1 cellular context compared by ENCODE assay signal in the genomic region with DNA sequence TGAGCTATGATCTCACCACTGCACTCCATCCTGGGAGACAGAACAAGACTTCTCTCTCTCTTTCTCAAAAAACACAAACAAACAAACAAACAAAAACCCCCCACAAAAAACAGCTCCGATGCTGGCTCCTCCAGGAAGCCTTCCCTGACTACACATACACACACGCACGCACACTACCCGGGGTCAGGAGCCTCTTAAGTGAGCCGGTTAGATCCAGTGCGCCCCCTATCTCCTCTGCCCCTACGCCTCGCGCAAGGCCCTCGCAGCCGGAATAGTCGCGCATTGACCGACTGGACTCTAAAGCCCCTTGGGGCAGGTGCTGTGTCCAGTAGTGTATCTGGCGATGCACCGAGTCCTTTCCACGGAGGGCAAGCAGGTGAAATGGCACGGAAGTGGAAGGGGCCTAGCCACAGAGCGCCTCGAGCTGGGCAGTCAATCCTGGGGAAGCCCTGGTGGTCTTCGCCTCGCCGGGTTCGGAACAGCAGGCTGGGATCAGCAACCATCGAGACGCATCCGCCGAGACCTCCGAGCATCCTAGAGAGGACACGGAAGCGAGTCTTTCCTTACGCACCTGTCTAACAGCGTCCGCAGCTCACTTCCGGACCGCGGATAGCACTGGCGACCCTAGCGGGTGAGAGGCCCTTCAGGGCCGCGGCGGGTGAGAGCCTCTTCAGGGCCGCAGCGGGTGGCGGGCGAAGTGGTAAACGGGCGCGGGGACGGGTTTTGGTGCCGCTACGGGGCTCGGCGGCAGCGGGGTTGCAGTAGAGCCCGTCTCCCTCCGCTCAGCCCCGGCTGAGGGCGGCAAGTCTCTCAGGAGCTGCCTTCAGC.
TF ChIP-seq lines count a peak whose summit lies in the region.

A gene (plus strand): TSS at position 588 of the 828 bp plus-strand sequence. CDS start 2,661 bp downstream, outside the sequence.

TF ChIP-seq in H1, 55 proteins besides CTCF, POLR2A, EP300 and RAD21:
- TF ChIP-seq CREB1 (IDR thresholded peaks at IDR 0.05) (peak; percentile 78), TCF12 (IDR thresholded peaks at IDR 0.05; ENCODE audit: low read depth, low read length) (peak; percentile 67; the same call in 1 of the 2 replicates), RBBP5 (IDR thresholded peaks at IDR 0.05; ENCODE audit: borderline replicate concordance, low read depth, low read length) (peak; percentile 82; the same call in 1 of the 2 replicates), SIN3A (conservative IDR thresholded peaks at IDR 0.05 in 1 of 2, IDR thresholded peaks at IDR 0.05 in 1 of 2; ENCODE audit: low read depth in 1 of 2, low read length in 2 of 2) (peak in 1 of 2 experiments; percentile 93; a peak in 2 of 4 replicates), KDM1A (IDR thresholded peaks at IDR 0.05; ENCODE audit: borderline replicate concordance, low read length) (0 out of 2 replicates have a peak, but pooled peaks have one; percentile 47), TAF1 (IDR thresholded peaks at IDR 0.05; ENCODE audit: low read depth, low read length) (peak; percentile 98), JUN (IDR thresholded peaks at IDR 0.05; ENCODE audit: low read depth, low read length) (0 out of 2 replicates have a peak, but pooled peaks have one; percentile 5), SUZ12 (IDR thresholded peaks at IDR 0.05; ENCODE audit: low read length) (no peak), ASH2L (IDR thresholded peaks at IDR 0.05; ENCODE audit: low read length) (peak; percentile 91), TEAD4 (IDR thresholded peaks at IDR 0.05; ENCODE audit: low read depth, low read length) (0 out of 2 replicates have a peak, but pooled peaks have one; percentile 33), SP1 (IDR thresholded peaks at IDR 0.05; ENCODE audit: low read depth, low read length) (peak; percentile 57; the same call in 1 of the 2 replicates), POLR2AphosphoS5 (IDR thresholded peaks at IDR 0.05; ENCODE audit: low read depth, low read length) (peak; percentile 90), GABPA (IDR thresholded peaks at IDR 0.05; ENCODE audit: borderline replicate concordance, insufficient read depth, low read length) (peak; percentile 97), SP2 (IDR thresholded peaks at IDR 0.05; ENCODE audit: low read length) (peak; percentile 100), MAFK (IDR thresholded peaks at IDR 0.05; ENCODE audit: low read depth, low read length) (no peak), PHF8 (conservative IDR thresholded peaks at IDR 0.05; ENCODE audit: low read depth, low read length) (peak; percentile 96), EGR1 (IDR thresholded peaks at IDR 0.05; ENCODE audit: borderline replicate concordance, low read depth, low read length) (peak; percentile 98), NANOG (IDR thresholded peaks at IDR 0.05; ENCODE audit: insufficient read depth, low read depth, low read length, poor library complexity, severe bottlenecking) (no peak), SIX5 (IDR thresholded peaks at IDR 0.05; ENCODE audit: low read depth, low read length) (peak; percentile 10; the same call in 1 of the 2 replicates), SIRT6 (IDR thresholded peaks at IDR 0.05; ENCODE audit: low read length) (no peak), HDAC2 (IDR thresholded peaks at IDR 0.05; ENCODE audit: borderline replicate concordance in 1 of 2, low read depth in 2 of 2, low read length in 2 of 2) (no peak), BRCA1 (IDR thresholded peaks at IDR 0.05; ENCODE audit: low read depth, low read length) (no peak), CTBP2 (IDR thresholded peaks at IDR 0.05; ENCODE audit: borderline replicate concordance, insufficient read depth, insufficient read length, low read length) (no peak), SP4 (IDR thresholded peaks at IDR 0.05; ENCODE audit: low read length) (peak; percentile 48; the same call in 1 of the 2 replicates), KDM5A (IDR thresholded peaks at IDR 0.05; ENCODE audit: low read length) (peak; percentile 56; the same call in 1 of the 2 replicates), TAF7 (optimal IDR thresholded peaks at IDR 0.05; ENCODE audit: borderline replicate concordance, low read depth, low read length) (peak; percentile 86), KDM4A (IDR thresholded peaks at IDR 0.05; ENCODE audit: low read depth, low read length, severe bottlenecking) (peak; percentile 87), ZNF274 (IDR thresholded peaks at IDR 0.05; ENCODE audit: borderline replicate concordance, extremely low read depth, low read length) (no peak), TBP (IDR thresholded peaks at IDR 0.05; ENCODE audit: low read depth, low read length) (peak; percentile 92)
- TF ChIP-seq, protein P1, sequence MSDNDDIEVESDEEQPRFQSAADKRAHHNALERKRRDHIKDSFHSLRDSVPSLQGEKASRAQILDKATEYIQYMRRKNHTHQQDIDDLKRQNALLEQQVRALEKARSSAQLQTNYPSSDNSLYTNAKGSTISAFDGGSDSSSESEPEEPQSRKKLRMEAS (IDR thresholded peaks at IDR 0.05), result peak; percentile 85
- TF ChIP-seq, protein P2, sequence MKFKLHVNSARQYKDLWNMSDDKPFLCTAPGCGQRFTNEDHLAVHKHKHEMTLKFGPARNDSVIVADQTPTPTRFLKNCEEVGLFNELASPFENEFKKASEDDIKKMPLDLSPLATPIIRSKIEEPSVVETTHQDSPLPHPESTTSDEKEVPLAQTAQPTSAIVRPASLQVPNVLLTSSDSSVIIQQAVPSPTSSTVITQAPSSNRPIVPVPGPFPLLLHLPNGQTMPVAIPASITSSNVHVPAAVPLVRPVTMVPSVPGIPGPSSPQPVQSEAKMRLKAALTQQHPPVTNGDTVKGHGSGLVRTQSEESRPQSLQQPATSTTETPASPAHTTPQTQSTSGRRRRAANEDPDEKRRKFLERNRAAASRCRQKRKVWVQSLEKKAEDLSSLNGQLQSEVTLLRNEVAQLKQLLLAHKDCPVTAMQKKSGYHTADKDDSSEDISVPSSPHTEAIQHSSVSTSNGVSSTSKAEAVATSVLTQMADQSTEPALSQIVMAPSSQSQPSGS (IDR thresholded peaks at IDR 0.05; ENCODE audit: low read length), result 0 out of 2 replicates have a peak, but pooled peaks have one; percentile 38
- TF ChIP-seq, protein P3, sequence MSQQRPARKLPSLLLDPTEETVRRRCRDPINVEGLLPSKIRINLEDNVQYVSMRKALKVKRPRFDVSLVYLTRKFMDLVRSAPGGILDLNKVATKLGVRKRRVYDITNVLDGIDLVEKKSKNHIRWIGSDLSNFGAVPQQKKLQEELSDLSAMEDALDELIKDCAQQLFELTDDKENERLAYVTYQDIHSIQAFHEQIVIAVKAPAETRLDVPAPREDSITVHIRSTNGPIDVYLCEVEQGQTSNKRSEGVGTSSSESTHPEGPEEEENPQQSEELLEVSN (IDR thresholded peaks at IDR 0.05), result peak; percentile 74; the same call in 1 of the 2 replicates
